In genomic region chr7:44537442-44537841, GRCh38 we compare ENCODE assay signal across 18 cellular contexts. TPM values are rescaled to one million over a fixed set of nuclear protein-coding genes. Genes with fewer than 3 reads are reported as not detected.
A peak's percentile ranks its signal among the peaks of the same experiment; 100 is the strongest.
DNase-seq lines count a peak whose midpoint lies in the region; ATAC-seq and TF ChIP-seq lines count a peak whose summit lies in the region.
"Had no signal": no experiment of that assay in that cellular context is flagged by ENCODE, and none has a peak within 500 bp of the region (broad histone marks: within the 10 kb centered on the region; RNA-seq: fewer than 3 reads in every experiment).

No MANE protein-coding gene starts in this region.

- intact Hi-C loops in Calu3 (cut with micrococcal nuclease; ENCODE audit: unreplicated experiment), result no loop called here

- DNase-seq in Calu3 (no peak), GM13977 (ENCODE audit: low spot score) (peak; percentile 12), hepatocyte (ENCODE audit: low spot score) (no peak), osteoblast (ENCODE audit: insufficient read length, low spot score, missing footprints) (peak; percentile 81), H4 (ENCODE audit: low spot score) (no peak), GM20000 (ENCODE audit: low spot score) (no peak), endothelial cell (ENCODE audit: low spot score) (no peak)
- DNase-seq: CD8-positive, alpha-beta T cell; COR-L47; DMS53; GF-D8; GOT3; HCEC 1CT; KBM-7 had no signal

- H3K4me1 ChIP-seq in hepatocyte (ENCODE audit: insufficient read depth) (peaks cover 35% of the 10 kb centered on the region), osteoblast (ENCODE audit: insufficient read depth, low read length) (no peaks in the 10 kb centered on the region)

- H3K36me3 ChIP-seq in hepatocyte (replicated peaks; ENCODE audit: insufficient read depth, low read depth), result no peaks in the 10 kb centered on the region
- no peaks in the 10 kb centered on the region for H3K36me3 ChIP-seq in osteoblast (ENCODE audit: insufficient read depth, low read length)

- BruUV-seq in Calu3 (replicated peaks; lab: Mats Ljungman, UMichigan), result no TSS peak

- H3K27me3 Mint-ChIP-seq in Calu3 (ENCODE audit: unreplicated experiment) (no peaks in the 10 kb centered on the region), endothelial cell (ENCODE audit: unreplicated experiment) (peaks cover 11% of the 10 kb centered on the region)

- H3K4me2 ChIP-seq in hepatocyte, result peak overlapping the region; percentile 71
- no peak overlapping the region for H3K4me2 ChIP-seq in osteoblast (ENCODE audit: insufficient read depth, low read length)

- peaks cover 57% of the 10 kb centered on the region for H3K36me3 Mint-ChIP-seq in Calu3 (ENCODE audit: insufficient read depth, unreplicated experiment)
- no peaks in the 10 kb centered on the region for H3K36me3 Mint-ChIP-seq in endothelial cell (ENCODE audit: low read depth, unreplicated experiment)
- H3K36me3 Mint-ChIP-seq: CD14-positive monocyte; CD8-positive, alpha-beta T cell had no signal

- in situ Hi-C loops in GM13977 (cut with MboI; ENCODE audit: low pct_unique_long_range_greater_than_20kb, low sequenced_read_pairs, unreplicated experiment), result no loop called here

- H2AFZ ChIP-seq in hepatocyte, result no peak overlapping the region
- no peak overlapping the region for H2AFZ ChIP-seq in osteoblast (ENCODE audit: low read length)

- H3K27ac ChIP-seq in hepatocyte, result no peak overlapping the region
- H3K27ac ChIP-seq in osteoblast (ENCODE audit: low read depth, low read length), result no peak overlapping the region
- H3K27ac ChIP-seq: HL-60 had no signal

- no peak for ATAC-seq in HG03159 (IDR thresholded peaks at IDR 0.05; ENCODE audit: unreplicated experiment)
- ATAC-seq: CD8-positive, alpha-beta T cell had no signal

- H3K9me3 Mint-ChIP-seq in Calu3 (ENCODE audit: low read depth, unreplicated experiment) (no peaks in the 10 kb centered on the region), endothelial cell (ENCODE audit: unreplicated experiment) (no peaks in the 10 kb centered on the region)
- H3K9me3 Mint-ChIP-seq: CD14-positive monocyte; CD8-positive, alpha-beta T cell had no signal

- no peaks in the 10 kb centered on the region for H3K9me2 ChIP-seq in hepatocyte (replicated peaks; ENCODE audit: insufficient read depth)

- WGBS in hepatocyte (ENCODE audit: low lambda C conversion rate, missing lambda C conversion rate), result 94% methylated on average over 6 of the region's 6 CpGs

- no peaks in the 10 kb centered on the region for H3K27me3 ChIP-seq in hepatocyte
- H3K27me3 ChIP-seq in osteoblast (ENCODE audit: insufficient read depth, low read length), result no peaks in the 10 kb centered on the region

- CTCF ChIA-PET in Calu3 (lab: Charles Lee), result interaction anchor here (0.6 to 1.5 kb wide), 3 partner anchors 10 to 28 kb away, joined by 4 to 7 read pairs (median 4); no protein-coding TSS in a partner anchor

- H3K79me2 ChIP-seq in hepatocyte (peaks cover 39% of the 10 kb centered on the region), osteoblast (ENCODE audit: insufficient read depth, low read length) (no peaks in the 10 kb centered on the region)

- H3K4me3 Mint-ChIP-seq in Calu3 (ENCODE audit: low read depth, unreplicated experiment) (peak overlapping the region; percentile 78), endothelial cell (ENCODE audit: unreplicated experiment) (no peak overlapping the region)
- H3K4me3 Mint-ChIP-seq: CD14-positive monocyte; CD8-positive, alpha-beta T cell had no signal

- H4K20me1 ChIP-seq in hepatocyte (ENCODE audit: insufficient read depth, poor library complexity, severe bottlenecking) (no peaks in the 10 kb centered on the region), osteoblast (ENCODE audit: insufficient read depth, low read length) (peaks cover 3% of the 10 kb centered on the region)

- H3K4me1 Mint-ChIP-seq in Calu3 (ENCODE audit: low read depth, unreplicated experiment) (peaks cover 70% of the 10 kb centered on the region), endothelial cell (ENCODE audit: unreplicated experiment) (no peaks in the 10 kb centered on the region)
- H3K4me1 Mint-ChIP-seq: CD14-positive monocyte had no signal

- TF ChIP-seq CTCF in Calu3 (IDR thresholded peaks at IDR 0.05; ENCODE audit: unreplicated experiment) (no peak), GM13977 (IDR thresholded peaks at IDR 0.05; ENCODE audit: extremely low read depth, insufficient read depth, missing control alignments) (no peak), hepatocyte (IDR thresholded peaks at IDR 0.05; ENCODE audit: poor library complexity) (no peak), osteoblast (IDR thresholded peaks at IDR 0.05; ENCODE audit: extremely low read depth, low read depth, low read length) (no peak), GM20000 (IDR thresholded peaks at IDR 0.05; ENCODE audit: extremely low read depth, missing control alignments) (no peak), endothelial cell (IDR thresholded peaks at IDR 0.05; ENCODE audit: unreplicated experiment) (no peak)

- H3K4me3 ChIP-seq in hepatocyte (no peak overlapping the region), osteoblast (ENCODE audit: insufficient read depth, low read length) (no peak overlapping the region)

- no peaks in the 10 kb centered on the region for H3K9me3 ChIP-seq in hepatocyte (ENCODE audit: low read depth)
- H3K9me3 ChIP-seq in osteoblast (ENCODE audit: low read depth, low read length), result no peaks in the 10 kb centered on the region

- no peak overlapping the region for H3K27ac Mint-ChIP-seq in Calu3 (ENCODE audit: unreplicated experiment)
- H3K27ac Mint-ChIP-seq in endothelial cell (ENCODE audit: unreplicated experiment), result no peak overlapping the region
- H3K27ac Mint-ChIP-seq: CD14-positive monocyte; CD8-positive, alpha-beta T cell had no signal

RNA-seq across cellular contexts. Expression of gene NPC1L1, which starts 3.7 kb away (rescaled TPM):
- 45.0 and 46.0 TPM in 2 replicates for total RNA-seq in Calu3 (2022)
- 14.8 and 20.6 TPM in 2 replicates for total RNA-seq in hepatocyte
- 25.3 and 25.8 TPM in 2 replicates for polyA plus RNA-seq in hepatocyte
- total RNA-seq in osteoblast, result not detected in 2 replicates
- 0.10 TPM in 1 of 2 replicates, not detected in the other for total RNA-seq in H4 (2014; rRNA removed; shearing (Covaris generic))
- not detected for total RNA-seq in endothelial cell (ENCODE audit: unreplicated experiment)
- polyA plus RNA-seq: BJ, CD14-positive monocyte had no signal

RNA-seq across cellular contexts. Expression of gene DDX56, which starts 36.3 kb away (rescaled TPM):
- total RNA-seq in Calu3 (2022), result 157 and 168 TPM in 2 replicates
- total RNA-seq in hepatocyte, result 57.1 and 57.7 TPM in 2 replicates
- 80.6 and 85.0 TPM in 2 replicates for polyA plus RNA-seq in hepatocyte
- 34.7 and 38.9 TPM in 2 replicates for total RNA-seq in osteoblast
- total RNA-seq in H4 (2014; rRNA removed; shearing (Covaris generic)), result 166 and 182 TPM in 2 replicates
- total RNA-seq in endothelial cell (ENCODE audit: unreplicated experiment), result 71.6 TPM

RNA-seq across cellular contexts. Expression of gene TMED4, which starts 44.6 kb away (rescaled TPM):
- total RNA-seq in Calu3 (2022) (115 and 128 TPM in 2 replicates), hepatocyte (239 and 245 TPM in 2 replicates), osteoblast (84.3 and 90.1 TPM in 2 replicates), endothelial cell (ENCODE audit: unreplicated experiment) (79.4 TPM)
- 86.7 and 94.3 TPM in 2 replicates for polyA plus RNA-seq in hepatocyte
- 289 and 353 TPM in 2 replicates for total RNA-seq in H4 (2014; rRNA removed; shearing (Covaris generic))

RNA-seq across cellular contexts. Expression of gene NUDCD3, which starts 47.0 kb away (rescaled TPM):
- total RNA-seq in Calu3 (2022) (176 and 202 TPM in 2 replicates), hepatocyte (35.1 and 60.8 TPM in 2 replicates), osteoblast (44.2 and 54.3 TPM in 2 replicates), endothelial cell (ENCODE audit: unreplicated experiment) (97.5 TPM)
- polyA plus RNA-seq in hepatocyte, result 42.6 and 54.7 TPM in 2 replicates
- 81.1 and 99.4 TPM in 2 replicates for total RNA-seq in H4 (2014; rRNA removed; shearing (Covaris generic))

Comparison
In these comparisons a context has a peak if more than half of its experiments do, and no peak if none do; other contexts are left out.
1. DNase-seq: peak in GM13977 (single experiment) and osteoblast (single experiment); none in Calu3 (single experiment), hepatocyte (single experiment), H4 (single experiment), GM20000 (single experiment) and endothelial cell (single experiment).
2. RNA of gene NPC1L1, which starts 3.7 kb away (total RNA-seq): 45.0 to 46.0 TPM in Calu3 and 14.8 to 20.6 TPM in hepatocyte; not detected in endothelial cell (single experiment), not detected in osteoblast and 0.10 TPM in H4; every median in the first group is over 10 times any median in the second.